Comparison of ENCODE assay signal across 8 cellular contexts in genomic region chr17:15563375-15563857, GRCh38.
A peak's percentile ranks its signal among the peaks of the same experiment; 100 is the strongest.
DNase-seq lines count a peak whose midpoint lies in the region; ATAC-seq and FAIRE-seq lines count a peak whose summit lies in the region.
"Not testable (repeated sequence)": the region's sequence is repeated elsewhere in the genome, so short reads cannot be mapped to it uniquely, and the experiment has no call there.

TSS of gene TVP23C (minus strand) at chr17:15563483. CDS start at chr17:15563448, 35 bp downstream.

- intact Hi-C loops in dendritic cell treated with granulocyte-macrophage colony-stimulating factor and Interleukin-4, amounts not matched to agents 40 ng/mL and 50 ng/mL, for 4 days (cut with micrococcal nuclease) = not testable (repeated sequence)

- H3K27me3 Mint-ChIP-seq in dendritic cell treated with granulocyte-macrophage colony-stimulating factor and Interleukin-4, amounts not matched to agents 40 ng/mL and 50 ng/mL, for 4 days = not testable (repeated sequence)

- H3K27ac Mint-ChIP-seq in dendritic cell treated with granulocyte-macrophage colony-stimulating factor and Interleukin-4, amounts not matched to agents 40 ng/mL and 50 ng/mL, for 4 days = peak within 1 kb of the TSS; percentile 71

- H3K4me3 Mint-ChIP-seq in dendritic cell treated with granulocyte-macrophage colony-stimulating factor and Interleukin-4, amounts not matched to agents 40 ng/mL and 50 ng/mL, for 4 days = peak within 1 kb of the TSS; percentile 92

- H3K9me3 Mint-ChIP-seq in dendritic cell treated with granulocyte-macrophage colony-stimulating factor and Interleukin-4, amounts not matched to agents 40 ng/mL and 50 ng/mL, for 4 days = not testable (repeated sequence)

- not testable (repeated sequence) for H3K4me1 Mint-ChIP-seq in dendritic cell treated with granulocyte-macrophage colony-stimulating factor and Interleukin-4, amounts not matched to agents 40 ng/mL and 50 ng/mL, for 4 days (ENCODE audit: low read depth)

- peak; percentile 67 for DNase-seq in AG08396 (ENCODE audit: low spot score)
- peak; percentile 53 for DNase-seq in GM19239 (ENCODE audit: insufficient read length, low spot score)
- peak; percentile 43 for DNase-seq in NCI-H774 (lab: John Stamatoyannopoulos, UW)
- peak; percentile 37 to 48 for DNase-seq in activated CD4-positive, alpha-beta T cell treated with anti-CD3 and anti-CD28 coated beads, Interleukin-2, amount 50 U/mL, for 24 hours (ENCODE audit: low read depth in 1 of 2, low spot score in 1 of 2)
- peak; percentile 86 for DNase-seq in kidney tubule cell (ENCODE audit: low spot score)
- DNase-seq in stimulated activated CD4-positive, alpha-beta T cell treated with anti-CD3 and anti-CD28 coated beads, Interleukin-15, amount 100 ng/mL, for 24 hours = peak; percentile 76

- H3K36me3 Mint-ChIP-seq in dendritic cell treated with granulocyte-macrophage colony-stimulating factor and Interleukin-4, amounts not matched to agents 40 ng/mL and 50 ng/mL, for 4 days (ENCODE audit: low read depth) = not testable (repeated sequence)

- ATAC-seq in HG03280 (IDR thresholded peaks at IDR 0.05; ENCODE audit: unreplicated experiment) = peak; percentile 71

- FAIRE-seq in GM19239 (lab: Jason Lieb, UNC) = peak; percentile 72

Comparison
In these comparisons a context has a peak if more than half of its experiments do, and no peak if none do; other contexts are left out.
1. Peak in every context shown above with its lines: DNase-seq and ATAC-seq.